10 cellular contexts compared by ENCODE assay signal in the genomic region with DNA sequence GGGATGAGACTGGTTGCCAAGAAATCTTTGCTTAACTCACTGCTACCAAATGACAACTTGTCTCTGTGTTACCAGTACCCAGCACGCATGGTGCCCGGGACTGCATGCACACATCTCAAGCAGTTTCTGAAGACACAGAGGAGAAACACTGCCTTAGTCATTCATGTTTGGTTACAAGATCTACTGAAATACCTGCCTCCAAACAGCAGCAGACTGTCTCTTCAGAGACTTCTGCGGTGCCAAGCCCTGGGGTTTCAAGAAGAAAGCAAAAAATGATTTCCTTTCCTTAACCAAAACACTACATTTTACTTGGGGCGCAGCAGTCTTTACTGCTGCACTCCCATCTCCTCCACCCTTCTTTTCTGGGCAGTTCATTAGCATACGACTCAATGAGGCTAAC. TPM values are rescaled to one million over a fixed set of nuclear protein-coding genes. Genes with fewer than 3 reads are reported as not detected.
A peak's percentile ranks its signal among the peaks of the same experiment; 100 is the strongest.
DNase-seq lines count a peak whose midpoint lies in the region; ATAC-seq, FAIRE-seq and TF ChIP-seq lines count a peak whose summit lies in the region.
"Had no signal": no experiment of that assay in that cellular context is flagged by ENCODE, and none has a peak within 500 bp of the region (broad histone marks: within the 10 kb centered on the region; RNA-seq: fewer than 3 reads in every experiment).

No MANE protein-coding gene starts in this region.

- H3K18ac ChIP-seq in H9 (ENCODE audit: insufficient read length, low read depth, low read length) = no peak overlapping the region

- no peak overlapping the region for H2BK12ac ChIP-seq in H9 (ENCODE audit: insufficient read length, low read depth, low read length)

- H2BK15ac ChIP-seq in H9 (ENCODE audit: low read depth, low read length) = no peak overlapping the region

- TF ChIP-seq CTCF in H9 (conservative IDR thresholded peaks at IDR 0.05) (no peak), endothelial cell of umbilical vein (IDR thresholded peaks at IDR 0.05; ENCODE audit: extremely low read depth in 1 of 2, insufficient read depth in 1 of 2, low read depth in 1 of 2, low read length in 2 of 2) (no peak), smooth muscle cell (IDR thresholded peaks at IDR 0.05; ENCODE audit: borderline replicate concordance, insufficient read depth, poor library complexity, severe bottlenecking) (no peak)

- H3K4me3 Mint-ChIP-seq in H9 = peak overlapping the region in 1 of 2 experiments; percentile 49; a peak in 2 of 5 replicates

- H3K23me2 ChIP-seq in H9 (ENCODE audit: insufficient read length, low read depth, low read length, poor library complexity, severe bottlenecking) = peaks cover 16% of the 10 kb centered on the region

- no peak for DNase-seq in H9
- DNase-seq in activated T-cell treated with anti-CD3 and anti-CD28 coated beads for 24 hours (ENCODE audit: low read depth) = peak; percentile 13
- peak; percentile 6 for DNase-seq in endothelial cell of umbilical vein (ENCODE audit: low read depth, low spot score)
- no peak for DNase-seq in smooth muscle cell (lab: John Stamatoyannopoulos, UW; ENCODE audit: unreplicated experiment)
- no peak for DNase-seq in KG1 (lab: John Stamatoyannopoulos, UW)
- DNase-seq in NCI-H1048 (lab: John Stamatoyannopoulos, UW) = no peak
- DNase-seq: Right ventricle myocardium superior had no signal

- peak overlapping the region in 1 of 3 experiments; percentile 0; a peak in 2 of 7 replicates for H3K27ac Mint-ChIP-seq in H9

- no peak overlapping the region for H3K4ac ChIP-seq in H9 (ENCODE audit: low read depth, low read length)

- no peak for FAIRE-seq in endothelial cell of umbilical vein (lab: Jason Lieb, UNC)

- peaks cover 13 to 27% (median 26%) of the 10 kb centered on the region in 3 experiments; a peak in 6 of 7 replicates for H3K36me3 Mint-ChIP-seq in H9 (ENCODE audit: insufficient read depth in 1 of 3, low read depth in 3 of 3)

- H3K36me3 ChIP-seq in endothelial cell of umbilical vein (ENCODE audit: control insufficient read depth in 2 of 2, extremely low read depth in 1 of 2, insufficient read depth in 2 of 2, low read length in 2 of 2) (no peaks in the 10 kb centered on the region), smooth muscle cell (ENCODE audit: low read depth) (no peaks in the 10 kb centered on the region)

- CTCF ChIA-PET in endothelial cell of umbilical vein (lab: Charles Lee) = no interaction called here

- H3K27me3 ChIP-seq in H9 (ENCODE audit: insufficient read depth, low read length) (no peaks in the 10 kb centered on the region), endothelial cell of umbilical vein (ENCODE audit: control insufficient read depth in 2 of 2, insufficient read depth in 2 of 2, low read length in 2 of 2) (no peaks in the 10 kb centered on the region), smooth muscle cell (ENCODE audit: low read depth) (no peaks in the 10 kb centered on the region)

- H4K8ac ChIP-seq in H9 (replicated peaks; ENCODE audit: insufficient read length, low read depth, low read length) = no peak overlapping the region

- H3K4me1 Mint-ChIP-seq in H9 = peaks cover 27 to 28% of the 10 kb centered on the region in 2 experiments

- ATAC-seq in HG03469 (IDR thresholded peaks at IDR 0.05; ENCODE audit: unreplicated experiment) (no peak), GM19023 (IDR thresholded peaks at IDR 0.05; ENCODE audit: unreplicated experiment) (no peak)

- H4K91ac ChIP-seq in H9 (ENCODE audit: insufficient read length, low read depth, low read length) = no peak overlapping the region

- H3K23ac ChIP-seq in H9 (ENCODE audit: insufficient read length, low read depth, low read length) = no peak overlapping the region

- no peak overlapping the region for H3K14ac ChIP-seq in H9 (ENCODE audit: insufficient read depth, low read length)

- BruUV-seq in endothelial cell of umbilical vein (replicated peaks; lab: Mats Ljungman, UMichigan) = no TSS peak

- no peak overlapping the region for H2AFZ ChIP-seq in H9 (ENCODE audit: low read length)
- H2AFZ ChIP-seq in endothelial cell of umbilical vein (ENCODE audit: low read depth, low read length) = no peak overlapping the region
- H2AFZ ChIP-seq in smooth muscle cell (ENCODE audit: low read depth) = no peak overlapping the region

- H2BK20ac ChIP-seq in H9 (ENCODE audit: low read depth, low read length, poor library complexity, severe bottlenecking) = no peak overlapping the region

- H4K5ac ChIP-seq in H9 (ENCODE audit: insufficient read length, low read depth, low read length) = no peak overlapping the region

- no peak overlapping the region for H3T11ph ChIP-seq in H9 (ENCODE audit: low read length)

- no peaks in the 10 kb centered on the region; a peak in 1 of 5 replicates for H3K9me3 Mint-ChIP-seq in H9

- TF ChIP-seq POLR2A in endothelial cell of umbilical vein (IDR thresholded peaks at IDR 0.05; ENCODE audit: low read depth, low read length) = no peak

- H3K4me1 ChIP-seq in H9 (ENCODE audit: insufficient read depth, low read length) (peaks cover 4% of the 10 kb centered on the region), endothelial cell of umbilical vein (ENCODE audit: control insufficient read depth, extremely low read depth, insufficient read depth, low read length) (peaks cover 32% of the 10 kb centered on the region), smooth muscle cell (ENCODE audit: low read depth) (peaks cover 27% of the 10 kb centered on the region)

- H3K27ac ChIP-seq in H9 (ENCODE audit: insufficient read length, low read depth, low read length) = no peak overlapping the region
- H3K27ac ChIP-seq in endothelial cell of umbilical vein (ENCODE audit: insufficient read depth, low read depth, low read length) = peak overlapping the region; percentile 52
- peak overlapping the region; percentile 6 for H3K27ac ChIP-seq in smooth muscle cell (ENCODE audit: low read depth)

- no peak overlapping the region for H3K56ac ChIP-seq in H9 (ENCODE audit: insufficient read length, low read depth, low read length)

- dilution Hi-C loops in endothelial cell of umbilical vein (cut with MboI; ENCODE audit: extremely low pct_ligation_motif_present, low sequenced_read_pairs) = no loop called here

- H4K20me1 ChIP-seq in H9 (ENCODE audit: control insufficient read depth, insufficient read depth, insufficient read length) (no peaks in the 10 kb centered on the region), endothelial cell of umbilical vein (replicated peaks; ENCODE audit: control insufficient read depth, extremely low read depth, insufficient read depth, low read length) (peaks cover 11% of the 10 kb centered on the region), smooth muscle cell (ENCODE audit: low read depth) (peaks cover 87% of the 10 kb centered on the region)

- H3K9me3 ChIP-seq in H9 (ENCODE audit: control insufficient read depth, low read depth, low read length) (no peaks in the 10 kb centered on the region), endothelial cell of umbilical vein (replicated peaks; ENCODE audit: control insufficient read depth, insufficient read depth, low read length) (no peaks in the 10 kb centered on the region), smooth muscle cell (replicated peaks; ENCODE audit: low read depth) (no peaks in the 10 kb centered on the region)

- H3K9me1 ChIP-seq in endothelial cell of umbilical vein (replicated peaks; ENCODE audit: control insufficient read depth, extremely low read depth, insufficient read depth, low read length) = no peaks in the 10 kb centered on the region

- H3K9ac ChIP-seq in H9 (ENCODE audit: extremely low read depth, insufficient read length, low read length) = peak overlapping the region; percentile 40
- no peak overlapping the region for H3K9ac ChIP-seq in endothelial cell of umbilical vein (replicated peaks; ENCODE audit: extremely low read depth, insufficient read depth, low read length)
- peak overlapping the region; percentile 32 for H3K9ac ChIP-seq in smooth muscle cell (ENCODE audit: low read depth)

- H3K27me3 Mint-ChIP-seq in H9 (ENCODE audit: low read depth) = no peaks in the 10 kb centered on the region

- H3F3A ChIP-seq in smooth muscle cell (ENCODE audit: low read depth) = no peaks in the 10 kb centered on the region

- no peak overlapping the region for H2BK5ac ChIP-seq in H9 (ENCODE audit: insufficient read length, low read length)

- no peak overlapping the region for H2BK120ac ChIP-seq in H9 (ENCODE audit: low read depth, low read length, poor library complexity, severe bottlenecking)

- POLR2A ChIA-PET in endothelial cell of umbilical vein (lab: Charles Lee) = no interaction called here

- peak overlapping the region; percentile 2 for H3K4me2 ChIP-seq in H9 (ENCODE audit: insufficient read depth, insufficient read length, low read length)
- H3K4me2 ChIP-seq in endothelial cell of umbilical vein (ENCODE audit: insufficient read depth, low read length) = peak overlapping the region; percentile 95
- H3K4me2 ChIP-seq in smooth muscle cell = peak overlapping the region; percentile 94

- intact Hi-C loops in endothelial cell of umbilical vein (cut with micrococcal nuclease) = no loop called here

- H2AK5ac ChIP-seq in H9 (ENCODE audit: insufficient read length, low read length) = no peak overlapping the region

- no CpG with 5 or more reads among the region's 5 CpGs for WGBS in H9 (ENCODE audit: extremely low coverage, insufficient read length, low lambda C conversion rate)
- WGBS in smooth muscle cell (ENCODE audit: low lambda C conversion rate) = 70% methylated on average over 5 of the region's 5 CpGs

- peaks cover 8% of the 10 kb centered on the region for H3K79me1 ChIP-seq in H9 (ENCODE audit: insufficient read depth, low read depth, low read length, poor library complexity, severe bottlenecking)

- H3K79me2 ChIP-seq in H9 (ENCODE audit: insufficient read depth, low read length) (peaks cover 73% of the 10 kb centered on the region; the same call in 1 of the 2 replicates), endothelial cell of umbilical vein (ENCODE audit: control insufficient read depth, insufficient read depth, low read length) (peaks cover 90% of the 10 kb centered on the region), smooth muscle cell (ENCODE audit: low read depth) (peaks cover 89% of the 10 kb centered on the region)

- H3K4me3 ChIP-seq in endothelial cell of umbilical vein (replicated peaks in 1 of 3; ENCODE audit: insufficient read depth in 1 of 3, low read depth in 1 of 3, low read length in 3 of 3) (peak overlapping the region in 1 of 3 experiments; percentile 95), smooth muscle cell (no peak overlapping the region)

RNA-seq across cellular contexts. Expression of gene NAP1L4, which starts 4.2 kb away (rescaled TPM):
- 212 and 217 TPM in 2 replicates for total RNA-seq in H9 (2021)
- total RNA-seq in endothelial cell of umbilical vein = 173 and 177 TPM in 2 replicates
- 68.0 and 100.0 TPM in 2 replicates for polyA plus RNA-seq in endothelial cell of umbilical vein
- 112 and 117 TPM in 2 replicates for polyA plus RNA-seq in endothelial cell of umbilical vein (2011; cell fraction: cytosol; rRNA removed)
- 169 and 178 TPM in 2 replicates for polyA plus RNA-seq in endothelial cell of umbilical vein (2011; cell fraction: nucleus; rRNA removed)
- 140 and 147 TPM in 2 replicates for polyA plus RNA-seq in endothelial cell of umbilical vein (2012)
- 71.5 and 73.7 TPM in 2 replicates for polyA minus RNA-seq in endothelial cell of umbilical vein
- polyA minus RNA-seq in endothelial cell of umbilical vein (2011; cell fraction: cytosol; rRNA and poly(A)+ RNA removed) = 52.2 TPM
- 75.3 and 108 TPM in 2 replicates for polyA minus RNA-seq in endothelial cell of umbilical vein (2011; cell fraction: nucleus; rRNA and poly(A)+ RNA removed)
- 63.1 and 102 TPM in 2 replicates for total RNA-seq in smooth muscle cell
- 95.0 and 114 TPM in 2 replicates for polyA plus RNA-seq in smooth muscle cell

RNA-seq across cellular contexts. Expression of gene PHLDA2, which starts 58.7 kb away (rescaled TPM):
- 41.5 and 42.8 TPM in 2 replicates for total RNA-seq in H9 (2021)
- total RNA-seq in endothelial cell of umbilical vein = 44.5 and 51.5 TPM in 2 replicates
- 38.5 and 45.6 TPM in 2 replicates for polyA plus RNA-seq in endothelial cell of umbilical vein
- polyA plus RNA-seq in endothelial cell of umbilical vein (2011; cell fraction: cytosol; rRNA removed) = 20.7 and 42.6 TPM in 2 replicates
- polyA plus RNA-seq in endothelial cell of umbilical vein (2011; cell fraction: nucleus; rRNA removed) = 9.4 and 13.0 TPM in 2 replicates
- polyA plus RNA-seq in endothelial cell of umbilical vein (2012) = 36.8 and 57.9 TPM in 2 replicates
- 3.8 and 5.2 TPM in 2 replicates for polyA minus RNA-seq in endothelial cell of umbilical vein
- 76.2 TPM for polyA minus RNA-seq in endothelial cell of umbilical vein (2011; cell fraction: cytosol; rRNA and poly(A)+ RNA removed)
- 4.0 and 13.1 TPM in 2 replicates for polyA minus RNA-seq in endothelial cell of umbilical vein (2011; cell fraction: nucleus; rRNA and poly(A)+ RNA removed)
- total RNA-seq in smooth muscle cell = 11.0 and 21.8 TPM in 2 replicates
- 89.3 and 90.7 TPM in 2 replicates for polyA plus RNA-seq in smooth muscle cell
- total RNA-seq: skeletal muscle tissue had no signal

Comparison
In these comparisons a context has a peak if more than half of its experiments do, and no peak if none do; other contexts are left out.
1. DNase-seq: peak in activated T-cell treated with anti-CD3 and anti-CD28 coated beads for 24 hours (single experiment) and endothelial cell of umbilical vein (single experiment); none in H9 (single experiment), smooth muscle cell (single experiment), KG1 (single experiment) and NCI-H1048 (single experiment).
2. H3K4me2 ChIP-seq: peak in every context shown above with its lines; median percentile 95 in endothelial cell of umbilical vein; 94 in smooth muscle cell; 2 in H9.